21 cellular contexts compared by ENCODE assay signal in the genomic region with DNA sequence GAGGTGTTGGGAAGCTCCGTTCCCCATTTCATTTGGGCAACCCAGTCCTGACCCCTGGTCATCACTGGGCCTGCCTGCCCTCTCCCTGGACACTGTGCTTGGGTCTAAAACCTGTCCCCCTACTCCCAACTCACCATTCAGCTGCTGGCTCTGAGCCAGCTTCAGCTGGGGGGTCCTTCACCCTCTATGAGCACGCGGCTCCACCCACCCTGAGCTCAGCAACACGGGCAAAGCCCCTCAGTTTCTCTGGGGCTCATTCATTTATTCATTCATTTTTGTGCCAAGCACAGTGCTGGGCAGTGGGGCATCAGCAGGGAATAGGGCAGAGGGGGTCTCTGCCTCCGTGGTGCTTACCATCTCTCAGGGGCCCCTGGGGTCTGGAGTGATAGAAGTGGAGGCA.
DNase-seq lines count a peak whose midpoint lies in the region; ATAC-seq, FAIRE-seq and TF ChIP-seq lines count a peak whose summit lies in the region.
"Had no signal": no experiment of that assay in that cellular context is flagged by ENCODE, and none has a peak within 500 bp of the region (broad histone marks: within the 10 kb centered on the region; RNA-seq: fewer than 3 reads in every experiment).

No MANE protein-coding gene starts in this region.

- H3K4me2 ChIP-seq in SK-N-SH: no peak overlapping the region
- H3K4me2 ChIP-seq in K562 (ENCODE audit: insufficient read depth, low read length): no peak overlapping the region
- no peak overlapping the region for H3K4me2 ChIP-seq in hepatocyte

- TF ChIP-seq CTCF in SK-N-SH (IDR thresholded peaks at IDR 0.05) (no peak), K562 (IDR thresholded peaks at IDR 0.05 in 2 of 3, conservative IDR thresholded peaks at IDR 0.05 in 1 of 3; ENCODE audit: insufficient read depth in 2 of 3, low read depth in 1 of 3, low read length in 3 of 3) (no peak), nephron progenitor cell (IDR thresholded peaks at IDR 0.05) (no peak), hepatocyte (IDR thresholded peaks at IDR 0.05; ENCODE audit: poor library complexity) (no peak)

- no peaks in the 10 kb centered on the region for H3K9me2 ChIP-seq in SK-N-SH
- H3K9me2 ChIP-seq in hepatocyte (replicated peaks; ENCODE audit: insufficient read depth): no peaks in the 10 kb centered on the region

- H3K9me3 ChIP-seq in SK-N-SH: no peaks in the 10 kb centered on the region
- no peaks in the 10 kb centered on the region for H3K9me3 ChIP-seq in K562 (replicated peaks; ENCODE audit: control insufficient read depth, insufficient read depth, low read depth, low read length)
- no peaks in the 10 kb centered on the region for H3K9me3 ChIP-seq in hepatocyte (ENCODE audit: low read depth)

- H3K27me3 Mint-ChIP-seq in nephron progenitor cell (ENCODE audit: low read depth, poor library complexity): peaks cover 83% of the 10 kb centered on the region

- TF ChIP-seq RAD21 in SK-N-SH (IDR thresholded peaks at IDR 0.05; ENCODE audit: low read length): no peak
- no peak for TF ChIP-seq RAD21 in K562 (CRISPR knock-in tag; conservative IDR thresholded peaks at IDR 0.05 in 1 of 2, IDR thresholded peaks at IDR 0.05 in 1 of 2)

- CTCF ChIA-PET in SK-N-SH (lab: Yijun Ruan, JAX): interaction anchor here (1.4 kb wide), 1 partner anchor 12 kb away, joined by 6 read pairs; no protein-coding TSS in a partner anchor
- CTCF ChIA-PET in K562 (lab: Yijun Ruan, JAX; ENCODE audit: low intra/inter-chr PET ratio): no interaction called here

- 50% methylated on average over 4 of the region's 5 CpGs for WGBS in SK-N-SH (ENCODE audit: low lambda C conversion rate)
- WGBS in K562 (ENCODE audit: insufficient coverage, low coverage, missing lambda C conversion rate): 0% methylated on average over 4 of the region's 5 CpGs
- 87% methylated on average over 5 of the region's 5 CpGs for WGBS in hepatocyte (ENCODE audit: low lambda C conversion rate, missing lambda C conversion rate)

- H3K79me2 ChIP-seq in SK-N-SH (ENCODE audit: insufficient read depth): no peaks in the 10 kb centered on the region
- H3K79me2 ChIP-seq in K562 (ENCODE audit: control insufficient read depth, insufficient read depth, low read length): no peaks in the 10 kb centered on the region
- H3K79me2 ChIP-seq in hepatocyte: no peaks in the 10 kb centered on the region

- H4K20me1 ChIP-seq in SK-N-SH (ENCODE audit: insufficient read depth) (no peaks in the 10 kb centered on the region), K562 (replicated peaks; ENCODE audit: control insufficient read depth, insufficient read depth, low read length) (no peaks in the 10 kb centered on the region), hepatocyte (ENCODE audit: insufficient read depth, poor library complexity, severe bottlenecking) (no peaks in the 10 kb centered on the region)

- no peak overlapping the region for H3K27ac Mint-ChIP-seq in nephron progenitor cell

- no peak overlapping the region for H3K27ac ChIP-seq in SK-N-SH (ENCODE audit: low read depth in 2 of 2, low read length in 1 of 2)
- H3K27ac ChIP-seq in K562 (ENCODE audit: extremely low read depth, low read depth, low read length): no peak overlapping the region
- H3K27ac ChIP-seq in hepatocyte: no peak overlapping the region
- H3K27ac ChIP-seq: 22Rv1 had no signal

- no peaks in the 10 kb centered on the region for H3K36me3 Mint-ChIP-seq in nephron progenitor cell (ENCODE audit: low read depth)
- H3K36me3 Mint-ChIP-seq: CD4-positive, alpha-beta memory T cell had no signal

- DNase-seq in SK-N-SH: peak; percentile 1
- no peak for DNase-seq in K562 (ENCODE audit: extremely low read depth in 1 of 4, low spot score in 3 of 4)
- peak; percentile 41 for DNase-seq in mesenteric fat pad (ENCODE audit: low spot score)
- peak; percentile 25 for DNase-seq in ureter (ENCODE audit: low spot score)
- no peak for DNase-seq in HTR-8/SVneo (ENCODE audit: insufficient read length, low spot score)
- DNase-seq in nephron progenitor cell: no peak
- DNase-seq in hepatocyte (ENCODE audit: low spot score): no peak
- DNase-seq: CD4-positive, alpha-beta memory T cell; DMS79 treated with DMSO at 0.1 percent for 48 hours; KG1; NCI-H1092; NCI-H1694; NCI-H2107; NCI-H2227 treated with DMSO at 0.1 percent for 48 hours; NCI-H524 had no signal

- H3K9ac ChIP-seq in SK-N-SH: no peak overlapping the region
- H3K9ac ChIP-seq in K562 (ENCODE audit: insufficient read depth in 1 of 2, low read depth in 2 of 2, low read length in 2 of 2): no peak overlapping the region

- in situ Hi-C loops in K562 (cut with MboI): no loop called here

- H3K9me3 Mint-ChIP-seq in nephron progenitor cell: no peaks in the 10 kb centered on the region

- H3K27me3 ChIP-seq in SK-N-SH (ENCODE audit: insufficient read depth) (peaks cover 13% of the 10 kb centered on the region; the same call in 1 of the 2 replicates), K562 (ENCODE audit: control insufficient read depth in 2 of 2, insufficient read depth in 2 of 2, low read length in 2 of 2) (no peaks in the 10 kb centered on the region; a peak in 1 of 5 replicates), hepatocyte (peaks cover 5% of the 10 kb centered on the region)

- no TSS peak for BruUV-seq in K562 (replicated peaks; lab: Mats Ljungman, UMichigan)

- no peaks in the 10 kb centered on the region for H3K4me1 Mint-ChIP-seq in nephron progenitor cell
- H3K4me1 Mint-ChIP-seq: CD4-positive, alpha-beta memory T cell had no signal

- H3K36me3 ChIP-seq in SK-N-SH (replicated peaks in 1 of 2; ENCODE audit: control insufficient read depth in 1 of 2, insufficient read depth in 2 of 2, low read length in 1 of 2) (no peaks in the 10 kb centered on the region), K562 (ENCODE audit: control insufficient read depth, insufficient read depth, low read length) (no peaks in the 10 kb centered on the region), hepatocyte (replicated peaks; ENCODE audit: insufficient read depth, low read depth) (no peaks in the 10 kb centered on the region)

- H3K4me1 ChIP-seq in SK-N-SH (ENCODE audit: control insufficient read depth in 1 of 2, insufficient read depth in 2 of 2, low read depth in 1 of 2, low read length in 1 of 2): peaks cover 0 to 14% of the 10 kb centered on the region in 2 experiments; a peak in 1 of 4 replicates
- no peaks in the 10 kb centered on the region for H3K4me1 ChIP-seq in K562 (replicated peaks in 1 of 2; ENCODE audit: control insufficient read depth in 2 of 2, insufficient read depth in 2 of 2, low read length in 2 of 2)
- peaks cover 9% of the 10 kb centered on the region for H3K4me1 ChIP-seq in hepatocyte (ENCODE audit: insufficient read depth)

- intact Hi-C loops in K562 (cut with micrococcal nuclease): no loop called here

- H2AFZ ChIP-seq in SK-N-SH (ENCODE audit: low read depth) (no peak overlapping the region), K562 (ENCODE audit: low read depth, low read length) (no peak overlapping the region), hepatocyte (no peak overlapping the region)

- H3K9me1 ChIP-seq in K562 (ENCODE audit: control insufficient read depth, insufficient read depth, low read length): no peaks in the 10 kb centered on the region

- FAIRE-seq in K562 (lab: Jason Lieb, UNC): no peak
- FAIRE-seq in HTR-8/SVneo (lab: Jason Lieb, UNC): no peak
- FAIRE-seq: D721Med, GM12878, GM18507 had no signal

- no peak overlapping the region for H3K4me3 Mint-ChIP-seq in nephron progenitor cell

- H3K4me3 ChIP-seq in SK-N-SH (ENCODE audit: low read depth in 2 of 2, low read length in 1 of 2): no peak overlapping the region
- no peak overlapping the region for H3K4me3 ChIP-seq in K562
- no peak overlapping the region for H3K4me3 ChIP-seq in hepatocyte
- H3K4me3 ChIP-seq: GM12878 had no signal

- no peaks in the 10 kb centered on the region for H3F3A ChIP-seq in SK-N-SH (replicated peaks; ENCODE audit: insufficient read depth)

- TF ChIP-seq EP300 in SK-N-SH (IDR thresholded peaks at IDR 0.05; ENCODE audit: borderline replicate concordance in 1 of 2, low read depth in 1 of 2, low read length in 1 of 2): no peak
- TF ChIP-seq EP300 in K562 (IDR thresholded peaks at IDR 0.05; ENCODE audit: low read length): no peak

- no peak for TF ChIP-seq POLR2A in K562 (conservative IDR thresholded peaks at IDR 0.05)

- ATAC-seq in SK-N-SH treated with all-trans-retinoic acid at 6 μM for 48 hours: no peak
- no peak for ATAC-seq in K562
- ATAC-seq: GM12878, HCT116 had no signal

- POLR2A ChIA-PET in SK-N-SH (lab: Yijun Ruan, JAX) (no interaction called here), K562 (lab: Yijun Ruan, JAX) (interaction anchor here (0.6 kb wide), 1 partner anchor 66 kb away, joined by 3 read pairs; no protein-coding TSS in a partner anchor)

TF ChIP-seq in SK-N-SH, 30 proteins besides CTCF, POLR2A, EP300 and RAD21 (continues in another document):
- no peak for TF ChIP-seq RCOR1 (IDR thresholded peaks at IDR 0.05; ENCODE audit: low read length)
- TF ChIP-seq POLR2AphosphoS5 (IDR thresholded peaks at IDR 0.05; ENCODE audit: low read depth, low read length): no peak

TF ChIP-seq in SK-N-SH treated with all-trans-retinoic acid at 6 μM for 48 hours, 23 proteins besides CTCF, POLR2A, EP300 and RAD21 (continues in another document):
- no peak for TF ChIP-seq ISL1 (CRISPR knock-in tag; IDR thresholded peaks at IDR 0.05)

TF ChIP-seq in K562, 482 proteins besides CTCF, POLR2A, EP300 and RAD21 (continues in another document):
- TF ChIP-seq ZKSCAN3 (CRISPR knock-in tag; IDR thresholded peaks at IDR 0.05): no peak

Comparison
In these comparisons a context has a peak if more than half of its experiments do, and no peak if none do; other contexts are left out.
1. DNase-seq: peak in SK-N-SH (single experiment), mesenteric fat pad (single experiment) and ureter (single experiment); none in K562 (0 of 4), HTR-8/SVneo (single experiment), nephron progenitor cell (single experiment) and hepatocyte (single experiment).
2. Of the 27 proteins assayed by ChIP-seq in both K562 and SK-N-SH: peak only in K562: NFIC; only in SK-N-SH: none; in both: none; in neither: 26.